In the genomic region with DNA sequence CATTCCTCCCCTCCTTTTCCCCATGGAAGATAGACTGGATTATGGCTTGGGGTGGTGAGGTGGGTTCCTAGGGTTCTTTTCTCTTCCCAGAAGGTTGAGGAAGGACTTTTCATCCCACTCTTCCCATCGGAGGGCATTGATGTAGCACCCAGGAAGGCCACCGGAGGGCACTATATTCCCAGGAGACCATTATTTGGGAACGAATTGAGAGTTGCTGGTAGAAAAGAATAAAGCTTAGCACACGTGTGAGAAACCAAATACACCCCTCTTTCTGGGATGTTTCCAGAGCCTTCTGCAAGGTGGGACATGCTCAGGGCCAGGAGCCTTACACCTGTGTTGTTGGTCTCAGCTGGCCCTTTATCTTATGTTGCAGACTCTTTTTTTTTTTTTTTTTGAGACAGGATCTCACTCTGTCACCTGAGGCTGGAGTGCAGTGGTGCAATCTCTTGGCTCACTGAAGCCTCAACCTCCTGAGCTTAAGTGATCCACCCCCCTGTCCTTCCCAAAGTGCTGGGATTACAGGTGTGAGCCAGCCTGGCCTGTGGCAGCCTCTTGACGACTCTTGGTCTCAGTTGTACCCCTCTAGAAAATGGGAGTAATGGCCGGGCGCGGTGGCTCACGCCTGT, we compare ENCODE assay signal across 8 cellular contexts. TPM values are rescaled to one million over a fixed set of nuclear protein-coding genes. Genes with fewer than 3 reads are reported as not detected.
A peak's percentile ranks its signal among the peaks of the same experiment; 100 is the strongest.
DNase-seq lines count a peak whose midpoint lies in the region; ATAC-seq and TF ChIP-seq lines count a peak whose summit lies in the region.

No MANE protein-coding gene starts in this region.

- H3K27ac Mint-ChIP-seq in activated CD8-positive, alpha-beta T cell treated with anti-CD3 and anti-CD28 coated beads for 36 hours: no peak overlapping the region

- POLR2A ChIA-PET in activated CD8-positive, alpha-beta T cell treated with anti-CD3 and anti-CD28 coated beads for 36 hours (lab: Charles Lee): interaction anchor here (0.8 to 1.3 kb wide), 2 partner anchors 11 to 14 kb away, joined by 3 read pairs; no protein-coding TSS in a partner anchor

- intact Hi-C loops in activated CD8-positive, alpha-beta T cell treated with anti-CD3 and anti-CD28 coated beads for 36 hours (cut with micrococcal nuclease): no loop called here
- intact Hi-C loops in Right ventricle myocardium inferior (cut with DNase I): loop anchor here (2.0 kb wide), 1 partner anchor 242 kb away; no protein-coding TSS in a partner anchor

- H3K4me1 Mint-ChIP-seq in activated CD8-positive, alpha-beta T cell treated with anti-CD3 and anti-CD28 coated beads for 36 hours (ENCODE audit: low read depth): no peaks in the 10 kb centered on the region

- H3K9me3 Mint-ChIP-seq in activated CD8-positive, alpha-beta T cell treated with anti-CD3 and anti-CD28 coated beads for 36 hours: no peaks in the 10 kb centered on the region

- no peak overlapping the region for H3K4me3 ChIP-seq in GM12875 (ENCODE audit: low read depth, low read length)

- DNase-seq in AG20443 (ENCODE audit: low spot score) (peak; percentile 81), NCI-H2171 (lab: John Stamatoyannopoulos, UW) (peak; percentile 23), Right ventricle myocardium inferior (ENCODE audit: missing footprints) (no peak), pons (ENCODE audit: low spot score) (peak; percentile 64)
- DNase-seq in activated CD8-positive, alpha-beta T cell treated with anti-CD3 and anti-CD28 coated beads for 36 hours: peak; percentile 43

- no peaks in the 10 kb centered on the region for H3K27me3 Mint-ChIP-seq in activated CD8-positive, alpha-beta T cell treated with anti-CD3 and anti-CD28 coated beads for 36 hours

- no peak overlapping the region for H3K4me3 Mint-ChIP-seq in activated CD8-positive, alpha-beta T cell treated with anti-CD3 and anti-CD28 coated beads for 36 hours

- peak; percentile 47 for ATAC-seq in activated CD8-positive, alpha-beta T cell treated with anti-CD3 and anti-CD28 coated beads for 36 hours
- ATAC-seq in Right ventricle myocardium inferior (peak; percentile 64), HG02885 (IDR thresholded peaks at IDR 0.05; ENCODE audit: poor library complexity, unreplicated experiment) (no peak), GM21360 (IDR thresholded peaks at IDR 0.05; ENCODE audit: unreplicated experiment) (no peak)

- H3K36me3 Mint-ChIP-seq in activated CD8-positive, alpha-beta T cell treated with anti-CD3 and anti-CD28 coated beads for 36 hours (ENCODE audit: low read depth): no peaks in the 10 kb centered on the region

- CTCF ChIA-PET in activated CD8-positive, alpha-beta T cell treated with anti-CD3 and anti-CD28 coated beads for 36 hours (lab: Charles Lee): interaction anchor here (0.6 to 1.9 kb wide), 12 partner anchors 10 to 245 kb away, joined by 3 to 19 read pairs (median 3); a partner anchor contains a TSS

- peak; percentile 82 for TF ChIP-seq CTCF in GM12875 (IDR thresholded peaks at IDR 0.05; ENCODE audit: borderline replicate concordance, insufficient read depth, low read depth, low read length)
- TF ChIP-seq CTCF in activated CD8-positive, alpha-beta T cell treated with anti-CD3 and anti-CD28 coated beads for 36 hours (IDR thresholded peaks at IDR 0.05): peak; percentile 68

RNA-seq across cellular contexts. Expression of a gene that starts 6.3 kb away (rescaled TPM):
- 10 to 100 TPM; 34.1 to 38.4 TPM for total RNA-seq in activated CD8-positive, alpha-beta T cell treated with anti-CD3 and anti-CD28 coated beads for 36 hours
- total RNA-seq in Right ventricle myocardium inferior: 1.1 TPM

RNA-seq across cellular contexts. Expression of a gene that starts 28.7 kb away (rescaled TPM):
- total RNA-seq in activated CD8-positive, alpha-beta T cell treated with anti-CD3 and anti-CD28 coated beads for 36 hours: not detected
- 1.5 TPM for total RNA-seq in Right ventricle myocardium inferior

RNA-seq across cellular contexts. Expression of a gene that starts 46.3 kb away (rescaled TPM):
- 10 to 100 TPM; 30.4 to 32.8 TPM for total RNA-seq in activated CD8-positive, alpha-beta T cell treated with anti-CD3 and anti-CD28 coated beads for 36 hours
- 6.2 TPM for total RNA-seq in Right ventricle myocardium inferior

Comparison
In these comparisons a context has a peak if more than half of its experiments do, and no peak if none do; other contexts are left out.
1. ATAC-seq: peak in activated CD8-positive, alpha-beta T cell treated with anti-CD3 and anti-CD28 coated beads for 36 hours (single experiment) and Right ventricle myocardium inferior (single experiment); none in HG02885 (single experiment) and GM21360 (single experiment).
2. RNA of a gene that starts 6.3 kb away (total RNA-seq): 34.1 to 38.4 TPM in activated CD8-positive, alpha-beta T cell treated with anti-CD3 and anti-CD28 coated beads for 36 hours; 1.1 TPM in Right ventricle myocardium inferior (single experiment); every median in the first group is over 10 times any median in the second.